1 cellular context compared by ENCODE assay signal in the genomic region with DNA sequence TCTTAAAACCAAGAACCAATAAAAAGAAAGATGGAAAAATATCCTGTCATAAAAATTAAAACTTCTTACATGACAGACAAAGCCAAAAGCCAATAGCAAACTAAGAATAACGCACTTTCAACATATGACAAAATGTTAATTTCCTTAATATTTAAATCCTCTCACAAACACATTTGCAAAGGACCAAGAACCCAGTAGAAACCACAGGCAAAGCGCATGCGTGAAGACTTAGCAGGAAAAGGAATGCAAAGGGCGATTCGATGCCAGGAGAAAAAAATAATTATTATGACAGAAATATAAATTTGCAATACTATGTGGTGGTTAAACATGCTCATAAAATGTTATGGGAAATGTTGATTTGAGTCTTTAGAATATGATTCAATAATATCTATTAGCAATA.
TF ChIP-seq lines count a peak whose summit lies in the region.

No MANE protein-coding gene starts in this region.

TF ChIP-seq in K562, 482 proteins besides CTCF, POLR2A, EP300 and RAD21:
- TF ChIP-seq MTA3 (IDR thresholded peaks at IDR 0.05; ENCODE audit: borderline replicate concordance), result no peak
- peak; percentile 58 to 69 for TF ChIP-seq NRF1 (conservative IDR thresholded peaks at IDR 0.05 in 1 of 2, IDR thresholded peaks at IDR 0.05 in 1 of 2)
